21 cellular contexts compared by ENCODE assay signal in genomic region chr16:28482026-28482425, GRCh38. TPM values are rescaled to one million over a fixed set of nuclear protein-coding genes. Genes with fewer than 3 reads are reported as not detected.
"Had no signal": no experiment of that assay in that cellular context is flagged by ENCODE, and none has a peak within 500 bp of the region (broad histone marks: within the 10 kb centered on the region; RNA-seq: fewer than 3 reads in every experiment).

No MANE protein-coding gene starts in this region.

- H3K4me3 Mint-ChIP-seq: memory B cell, mesothelial cell of epicardium, naive B cell, nephron had no signal

- H3K27me3 Mint-ChIP-seq: memory B cell, naive B cell had no signal

- H3K9me3 ChIP-seq: esophagus squamous epithelium, lower lobe of right lung, sigmoid colon, suprapubic skin, thyroid gland, upper lobe of right lung, vagina had no signal

- H3K4me3 ChIP-seq: esophagus squamous epithelium, lower lobe of right lung, sigmoid colon, skin epidermis, suprapubic skin, thyroid gland, upper lobe of right lung, vagina had no signal

- ATAC-seq: foreskin keratinocyte; left lobe of liver; lower lobe of right lung; stimulated activated naive CD8-positive, alpha-beta T cell treated with anti-CD3 and anti-CD28 coated beads, Interleukin-15, Interleukin-2, amounts not matched to agents 100 U/mL and 50 U/mL, for 24 hours; upper lobe of right lung had no signal

- H3K27me3 ChIP-seq: esophagus squamous epithelium, foreskin keratinocyte, sigmoid colon, suprapubic skin, thyroid gland, upper lobe of right lung, vagina had no signal

- H3K27ac Mint-ChIP-seq: memory B cell, mesothelial cell of epicardium, nephron had no signal

- DNase-seq: dermis blood vessel endothelial cell; esophagus squamous epithelium; foreskin keratinocyte; hippocampal formation; kidney glomerular epithelial cell; lower lobe of right lung; naive B cell; sigmoid colon; stimulated activated naive CD8-positive, alpha-beta T cell treated with anti-CD3 and anti-CD28 coated beads, Interleukin-15, Interleukin-2, amounts not matched to agents 100 U/mL and 50 U/mL, for 24 hours; thyroid gland; upper lobe of right lung had no signal

- H3K9me3 Mint-ChIP-seq: memory B cell, mesothelial cell of epicardium, naive B cell, nephron had no signal

- H3K4me1 ChIP-seq: esophagus squamous epithelium, foreskin keratinocyte, lower lobe of right lung, sigmoid colon, suprapubic skin, thyroid gland, upper lobe of right lung, vagina had no signal

- H3K27ac ChIP-seq: esophagus squamous epithelium, foreskin keratinocyte, lower lobe of right lung, sigmoid colon, skin epidermis, suprapubic skin, thyroid gland, upper lobe of right lung, vagina had no signal

- H3K4me1 Mint-ChIP-seq: memory B cell, mesothelial cell of epicardium, nephron had no signal

RNA-seq across cellular contexts. Expression of gene NPIPB7, which starts 9.9 kb away (rescaled TPM):
- total RNA-seq: dermis blood vessel endothelial cell, epithelial cell of proximal tubule, esophagus squamous epithelium, foreskin keratinocyte, left lobe of liver, omental fat pad, pulmonary artery endothelial cell, sigmoid colon, suprapubic skin, thyroid gland, upper lobe of right lung, vagina had no signal

RNA-seq across cellular contexts. Expression of gene APOBR, which starts 12.4 kb away (rescaled TPM):
- total RNA-seq: epithelial cell of proximal tubule, foreskin keratinocyte, mesothelial cell of epicardium, pulmonary artery endothelial cell had no signal

RNA-seq across cellular contexts. Expression of gene IL27, which starts 24.6 kb away (rescaled TPM):
- total RNA-seq: dermis blood vessel endothelial cell, epithelial cell of proximal tubule, esophagus squamous epithelium, foreskin keratinocyte, mesothelial cell of epicardium, pulmonary artery endothelial cell, sigmoid colon, upper lobe of right lung, vagina had no signal

RNA-seq across cellular contexts. Expression of gene NUPR1, which starts 56.7 kb away (rescaled TPM):
- total RNA-seq: epithelial cell of proximal tubule had no signal
